In genomic region chr3:99071096-99071495, GRCh38 we compare ENCODE assay signal across 19 cellular contexts.
"Had no signal": no experiment of that assay in that cellular context is flagged by ENCODE, and none has a peak within 500 bp of the region (broad histone marks: within the 10 kb centered on the region; RNA-seq: fewer than 3 reads in every experiment).

No MANE protein-coding gene starts in this region.

- ATAC-seq: heart left ventricle; left ventricle myocardium superior; lower lobe of right lung; naive thymus-derived CD4-positive, alpha-beta T cell; right cardiac atrium; stimulated activated naive CD8-positive, alpha-beta T cell treated with anti-CD3 and anti-CD28 coated beads, Interleukin-15, Interleukin-2, amounts not matched to agents 100 U/mL and 50 U/mL, for 24 hours; upper lobe of right lung had no signal

- DNase-seq: dorsolateral prefrontal cortex; effector CD4-positive, alpha-beta T cell; heart left ventricle; islet precursor cell; left ventricle myocardium superior; lower lobe of right lung; naive thymus-derived CD4-positive, alpha-beta T cell; right cardiac atrium; spleen; stimulated activated CD4-positive, alpha-beta T cell treated with anti-CD3 and anti-CD28 coated beads, Interleukin-4, amount 100 ng/mL, for 4 hours; stimulated activated naive CD8-positive, alpha-beta T cell treated with anti-CD3 and anti-CD28 coated beads, Interleukin-15, Interleukin-2, amounts not matched to agents 100 U/mL and 50 U/mL, for 24 hours; transverse colon; upper lobe of right lung; uterus had no signal

- H3K9me3 ChIP-seq: lower lobe of right lung, prostate gland, transverse colon, upper lobe of right lung, uterus had no signal

- H3K4me1 ChIP-seq: heart left ventricle, lower lobe of right lung, neural progenitor cell, prostate gland, spleen, suprapubic skin, transverse colon, upper lobe of right lung, uterus had no signal

- H3K36me3 ChIP-seq: heart left ventricle, lower lobe of right lung, neural progenitor cell, prostate gland, spleen, suprapubic skin, transverse colon, upper lobe of right lung, uterus had no signal

- H3K27ac ChIP-seq: heart left ventricle, hepatocyte, lower lobe of right lung, neural progenitor cell, prostate gland, skin epidermis, spleen, suprapubic skin, transverse colon, upper lobe of right lung, uterus had no signal

- H3K4me3 ChIP-seq: heart left ventricle, hepatocyte, lower lobe of right lung, neural progenitor cell, prostate gland, skin epidermis, spleen, suprapubic skin, transverse colon, upper lobe of right lung, uterus had no signal
